In genomic region chr10:69802424-69803161, GRCh38 we compare ENCODE assay signal across 9 cellular contexts. TPM values are rescaled to one million over a fixed set of nuclear protein-coding genes. Genes with fewer than 3 reads are reported as not detected.
DNase-seq lines count a peak whose midpoint lies in the region; ATAC-seq and TF ChIP-seq lines count a peak whose summit lies in the region.
"Had no signal": no experiment of that assay in that cellular context is flagged by ENCODE, and none has a peak within 500 bp of the region (broad histone marks: within the 10 kb centered on the region; RNA-seq: fewer than 3 reads in every experiment).

No MANE protein-coding gene starts in this region.

- WGBS in suprapubic skin: 0% methylated on average over 12 of the region's 80 CpGs

- no peak for TF ChIP-seq EP300 in suprapubic skin (IDR thresholded peaks at IDR 0.05)

- DNase-seq in breast epithelium (ENCODE audit: low spot score in 2 of 2): no peak
- DNase-seq in islet precursor cell: peak; percentile 75
- no peak for DNase-seq in suprapubic skin (ENCODE audit: low spot score in 2 of 2)
- DNase-seq in medulla oblongata (ENCODE audit: extremely low spot score): no peak

- H3K9ac ChIP-seq in HUES6 (ENCODE audit: low read length): peak overlapping the region; percentile 64
- H3K9ac ChIP-seq: KMS-11 had no signal

- H3K36me3 ChIP-seq in HUES6 (ENCODE audit: control insufficient read depth, insufficient read depth, low read length) (no peaks in the 10 kb centered on the region), breast epithelium (no peaks in the 10 kb centered on the region), suprapubic skin (no peaks in the 10 kb centered on the region)

- ATAC-seq in HG02588 (IDR thresholded peaks at IDR 0.05; ENCODE audit: unreplicated experiment) (no peak), HG03460 (IDR thresholded peaks at IDR 0.05; ENCODE audit: unreplicated experiment) (no peak), HG02763 (IDR thresholded peaks at IDR 0.05; ENCODE audit: unreplicated experiment) (no peak)

- TF ChIP-seq POLR2A in breast epithelium (IDR thresholded peaks at IDR 0.05) (no peak), suprapubic skin (IDR thresholded peaks at IDR 0.05) (no peak)

- H3K27me3 ChIP-seq in HUES6 (ENCODE audit: control insufficient read depth, insufficient read depth, low read length): peaks cover 39% of the 10 kb centered on the region
- H3K27me3 ChIP-seq in breast epithelium: peaks cover 4 to 22% of the 10 kb centered on the region in 2 donors
- peaks cover 22% of the 10 kb centered on the region for H3K27me3 ChIP-seq in suprapubic skin

- intact Hi-C loops in breast epithelium (cut with DNase I; ENCODE audit: low total_unique reads): no loop called here

- H3K4me1 ChIP-seq in HUES6 (ENCODE audit: control insufficient read depth, insufficient read depth, low read length): peaks cover 43% of the 10 kb centered on the region
- H3K4me1 ChIP-seq in breast epithelium: peaks cover 0 to 12% of the 10 kb centered on the region in 2 donors
- peaks cover 24% of the 10 kb centered on the region for H3K4me1 ChIP-seq in suprapubic skin

- no peak overlapping the region for H3K27ac ChIP-seq in HUES6 (ENCODE audit: low read depth, low read length)
- H3K27ac ChIP-seq in breast epithelium: no peak overlapping the region
- no peak overlapping the region for H3K27ac ChIP-seq in suprapubic skin
- H3K27ac ChIP-seq: KMS-11 had no signal

- no peak for TF ChIP-seq CTCF in breast epithelium (IDR thresholded peaks at IDR 0.05)
- no peak for TF ChIP-seq CTCF in suprapubic skin (IDR thresholded peaks at IDR 0.05)

- H3K9me3 ChIP-seq in HUES6 (ENCODE audit: control insufficient read depth, insufficient read depth, low read depth, low read length) (no peaks in the 10 kb centered on the region), breast epithelium (no peaks in the 10 kb centered on the region), suprapubic skin (no peaks in the 10 kb centered on the region)

- H3K4me3 ChIP-seq in HUES6 (ENCODE audit: low read depth, low read length) (peak overlapping the region; percentile 82), breast epithelium (peak overlapping the region; percentile 39 to 73 (median 52)), suprapubic skin (peak overlapping the region; percentile 62)

RNA-seq across cellular contexts. Expression of gene COL13A1, which starts 0.9 kb away (rescaled TPM):
- total RNA-seq in breast epithelium: under 1 TPM; 0.66 to 0.80 (median 0.73) TPM
- total RNA-seq in suprapubic skin: 1 to 10 TPM in 2 of 4 donors, under 1 TPM in 2; 0.42 to 3.4 (median 1.5) TPM
